Comparison of ENCODE assay signal across 9 cellular contexts in the genomic region with DNA sequence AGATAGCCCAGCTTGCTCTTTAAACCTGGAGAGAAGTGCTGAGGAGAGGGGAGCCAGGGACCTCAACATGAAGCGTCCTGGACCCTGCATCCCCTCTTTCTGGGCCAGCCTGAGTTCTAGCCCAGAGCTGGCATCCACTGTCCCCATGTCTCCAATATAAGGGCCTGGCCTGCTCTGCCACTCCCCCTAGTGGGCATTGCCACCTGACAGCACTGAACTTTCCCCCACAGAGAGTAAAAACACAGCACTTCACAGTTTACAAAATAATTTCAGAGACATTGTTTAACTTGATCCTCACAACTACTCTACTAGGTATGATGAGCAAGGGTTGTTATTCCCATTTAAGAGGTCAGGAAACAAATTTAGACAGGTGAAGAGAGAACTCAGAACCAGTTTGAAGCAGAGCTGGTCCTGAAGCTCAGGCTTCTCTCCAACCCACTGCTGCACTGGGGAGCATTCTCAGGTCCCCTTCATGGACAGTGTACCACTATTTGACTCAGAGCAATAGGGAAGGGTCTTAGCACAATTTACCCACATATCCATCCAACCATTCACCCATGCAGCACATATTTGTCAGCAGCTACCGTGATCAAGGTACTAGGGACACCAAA.
DNase-seq lines count a peak whose midpoint lies in the region; ATAC-seq and TF ChIP-seq lines count a peak whose summit lies in the region.
"Had no signal": no experiment of that assay in that cellular context is flagged by ENCODE, and none has a peak within 500 bp of the region (broad histone marks: within the 10 kb centered on the region; RNA-seq: fewer than 3 reads in every experiment).

No MANE protein-coding gene starts in this region.

- CTCF ChIA-PET in activated naive CD4-positive, alpha-beta T cell treated with anti-CD3 and anti-CD28 coated beads for 36 hours (lab: Charles Lee), result interaction anchor here (0.6 to 0.8 kb wide), 3 partner anchors 13 to 248 kb away, joined by 3 read pairs; no protein-coding TSS in a partner anchor

- H3K27me3 Mint-ChIP-seq in activated naive CD4-positive, alpha-beta T cell treated with anti-CD3 and anti-CD28 coated beads for 36 hours (ENCODE audit: low read depth), result peaks cover 17% of the 10 kb centered on the region

- peak; percentile 40 for DNase-seq in activated naive CD4-positive, alpha-beta T cell treated with anti-CD3 and anti-CD28 coated beads for 36 hours
- DNase-seq in activated naive CD4-positive, alpha-beta T cell (lab: John Stamatoyannopoulos, UW), result no peak
- DNase-seq in NCI-H82 (lab: John Stamatoyannopoulos, UW), result peak; percentile 84
- DNase-seq in ecto neural progenitor cell (ENCODE audit: low spot score), result peak; percentile 56
- peak; percentile 16 for DNase-seq in mucosa of gallbladder (ENCODE audit: low spot score)
- no peak for DNase-seq in coronary artery (ENCODE audit: low spot score)

- H3K36me3 Mint-ChIP-seq in activated naive CD4-positive, alpha-beta T cell treated with anti-CD3 and anti-CD28 coated beads for 36 hours (ENCODE audit: low read depth), result no peaks in the 10 kb centered on the region
- H3K36me3 Mint-ChIP-seq: activated naive CD4-positive, alpha-beta T cell treated with anti-CD3 and anti-CD28 coated beads, Interleukin-2, amount 50 U/mL, for 24 hours had no signal

- no peaks in the 10 kb centered on the region for H3K4me1 Mint-ChIP-seq in activated naive CD4-positive, alpha-beta T cell treated with anti-CD3 and anti-CD28 coated beads for 36 hours (ENCODE audit: low read depth)
- H3K4me1 Mint-ChIP-seq: activated naive CD4-positive, alpha-beta T cell treated with anti-CD3 and anti-CD28 coated beads, Interleukin-2, amount 50 U/mL, for 24 hours had no signal

- no peak for TF ChIP-seq CTCF in coronary artery (IDR thresholded peaks at IDR 0.05)

- no peak overlapping the region for H3K4me3 Mint-ChIP-seq in activated naive CD4-positive, alpha-beta T cell treated with anti-CD3 and anti-CD28 coated beads for 36 hours
- H3K4me3 Mint-ChIP-seq: activated naive CD4-positive, alpha-beta T cell treated with anti-CD3 and anti-CD28 coated beads, Interleukin-2, amount 50 U/mL, for 24 hours had no signal

- H3K4me3 ChIP-seq in coronary artery, result no peak overlapping the region

- H3K9me3 Mint-ChIP-seq in activated naive CD4-positive, alpha-beta T cell treated with anti-CD3 and anti-CD28 coated beads for 36 hours, result no peaks in the 10 kb centered on the region
- H3K9me3 Mint-ChIP-seq: activated naive CD4-positive, alpha-beta T cell treated with anti-CD3 and anti-CD28 coated beads, Interleukin-2, amount 50 U/mL, for 24 hours had no signal

- peak; percentile 62 for ATAC-seq in HG02870 (IDR thresholded peaks at IDR 0.05; ENCODE audit: unreplicated experiment)
- no peak for ATAC-seq in HG03097 (IDR thresholded peaks at IDR 0.05; ENCODE audit: low FRiP score, unreplicated experiment)

- no peak overlapping the region for H3K27ac ChIP-seq in coronary artery

- no peak overlapping the region for H3K27ac Mint-ChIP-seq in activated naive CD4-positive, alpha-beta T cell treated with anti-CD3 and anti-CD28 coated beads for 36 hours
- H3K27ac Mint-ChIP-seq: activated naive CD4-positive, alpha-beta T cell treated with anti-CD3 and anti-CD28 coated beads, Interleukin-2, amount 50 U/mL, for 24 hours had no signal

- intact Hi-C loops in activated naive CD4-positive, alpha-beta T cell treated with anti-CD3 and anti-CD28 coated beads for 36 hours (cut with micrococcal nuclease), result no loop called here

Comparison
In these comparisons a context has a peak if more than half of its experiments do, and no peak if none do; other contexts are left out.
1. DNase-seq: peak in activated naive CD4-positive, alpha-beta T cell treated with anti-CD3 and anti-CD28 coated beads for 36 hours (single experiment), NCI-H82 (single experiment), ecto neural progenitor cell (single experiment) and mucosa of gallbladder (single experiment); none in activated naive CD4-positive, alpha-beta T cell (0 of 4) and coronary artery (single experiment).